8 cellular contexts compared by ENCODE assay signal in the genomic region with DNA sequence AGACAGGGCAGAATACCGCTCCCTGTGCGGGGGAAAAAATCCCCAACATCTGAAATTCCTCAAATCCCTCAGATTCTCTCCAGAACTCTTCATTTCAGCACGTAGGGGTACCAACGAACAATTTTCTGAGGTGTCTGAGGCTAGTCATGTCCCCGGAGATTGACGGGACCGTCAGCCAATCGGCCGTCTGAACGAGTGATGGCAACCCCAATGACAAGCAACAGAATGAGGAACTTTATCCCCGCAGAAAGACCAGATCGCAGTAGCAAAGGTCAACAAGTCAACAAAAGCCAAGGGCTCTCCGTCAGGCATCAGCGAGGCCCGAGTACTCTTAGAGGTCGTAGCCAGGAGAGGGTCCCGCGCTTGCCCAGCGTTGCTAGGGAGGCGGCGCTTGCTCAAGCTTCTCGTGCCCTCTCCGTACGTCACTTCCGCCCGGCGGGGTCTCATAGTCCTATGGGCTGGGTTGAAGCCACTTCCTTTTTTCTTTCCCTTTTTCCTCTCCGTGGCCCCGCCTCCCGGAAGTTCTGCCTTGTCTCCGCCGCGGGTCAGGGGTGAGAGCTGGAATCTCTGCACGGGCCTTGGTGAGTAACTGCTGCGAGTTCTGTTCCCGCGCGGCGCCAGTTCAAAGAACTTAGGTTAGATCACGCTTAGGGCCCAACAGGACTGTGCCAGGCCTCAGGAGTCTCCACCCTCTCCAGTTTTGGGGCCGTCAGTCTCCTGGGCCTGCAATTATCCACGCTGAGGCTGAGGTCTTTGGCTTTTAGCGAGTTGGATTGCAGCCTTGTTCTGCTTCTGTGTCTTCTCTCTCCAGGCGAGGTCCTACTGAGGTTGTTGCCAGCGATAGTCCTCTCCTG. TPM values are rescaled to one million over a fixed set of nuclear protein-coding genes. Genes with fewer than 3 reads are reported as not detected.
DNase-seq lines count a peak whose midpoint lies in the region; ATAC-seq, FAIRE-seq and TF ChIP-seq lines count a peak whose summit lies in the region.

A gene with protein sequence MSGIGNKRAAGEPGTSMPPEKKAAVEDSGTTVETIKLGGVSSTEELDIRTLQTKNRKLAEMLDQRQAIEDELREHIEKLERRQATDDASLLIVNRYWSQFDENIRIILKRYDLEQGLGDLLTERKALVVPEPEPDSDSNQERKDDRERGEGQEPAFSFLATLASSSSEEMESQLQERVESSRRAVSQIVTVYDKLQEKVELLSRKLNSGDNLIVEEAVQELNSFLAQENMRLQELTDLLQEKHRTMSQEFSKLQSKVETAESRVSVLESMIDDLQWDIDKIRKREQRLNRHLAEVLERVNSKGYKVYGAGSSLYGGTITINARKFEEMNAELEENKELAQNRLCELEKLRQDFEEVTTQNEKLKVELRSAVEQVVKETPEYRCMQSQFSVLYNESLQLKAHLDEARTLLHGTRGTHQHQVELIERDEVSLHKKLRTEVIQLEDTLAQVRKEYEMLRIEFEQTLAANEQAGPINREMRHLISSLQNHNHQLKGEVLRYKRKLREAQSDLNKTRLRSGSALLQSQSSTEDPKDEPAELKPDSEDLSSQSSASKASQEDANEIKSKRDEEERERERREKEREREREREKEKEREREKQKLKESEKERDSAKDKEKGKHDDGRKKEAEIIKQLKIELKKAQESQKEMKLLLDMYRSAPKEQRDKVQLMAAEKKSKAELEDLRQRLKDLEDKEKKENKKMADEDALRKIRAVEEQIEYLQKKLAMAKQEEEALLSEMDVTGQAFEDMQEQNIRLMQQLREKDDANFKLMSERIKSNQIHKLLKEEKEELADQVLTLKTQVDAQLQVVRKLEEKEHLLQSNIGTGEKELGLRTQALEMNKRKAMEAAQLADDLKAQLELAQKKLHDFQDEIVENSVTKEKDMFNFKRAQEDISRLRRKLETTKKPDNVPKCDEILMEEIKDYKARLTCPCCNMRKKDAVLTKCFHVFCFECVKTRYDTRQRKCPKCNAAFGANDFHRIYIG (plus strand): TSS at position 520 of the 854 bp plus-strand sequence. CDS start 1,571 bp downstream, outside the sequence.

- H2BK5ac ChIP-seq in trophoblast cell (ENCODE audit: low read depth, low read length, poor library complexity), result peak within 1 kb of the TSS; percentile 65

- peaks cover 2 to 4% of the 10 kb centered on the region in 2 donors for H3K27me3 Mint-ChIP-seq in T-cell

- peak within 1 kb of the TSS; percentile 61 for H2AFZ ChIP-seq in trophoblast cell (ENCODE audit: insufficient read depth, low read length, poor library complexity)

- peaks cover 0 to 2% of the 10 kb centered on the region in 2 experiments for H3K4me1 ChIP-seq in trophoblast cell (ENCODE audit: control insufficient read depth in 1 of 2, insufficient read depth in 2 of 2, low read length in 2 of 2)
- peaks cover 0 to 34% (median 19%) of the 10 kb centered on the region in 4 donors for H3K4me1 ChIP-seq in transverse colon

- H3K18ac ChIP-seq in trophoblast cell (ENCODE audit: low read length), result peak within 1 kb of the TSS; percentile 68

- no peak within 1 kb of the TSS for H2AK5ac ChIP-seq in trophoblast cell (ENCODE audit: low read length)

- H3K36me3 ChIP-seq in trophoblast cell (ENCODE audit: control insufficient read depth in 1 of 2, insufficient read depth in 2 of 2, low read length in 2 of 2) (peaks cover 0 to 4% of the 10 kb centered on the region in 2 experiments), transverse colon (peaks cover 0 to 14% (median 0%) of the 10 kb centered on the region in 4 donors)

- no peaks in the 10 kb centered on the region for H3K9me3 Mint-ChIP-seq in T-cell

- peak within 1 kb of the TSS; percentile 92 to 98 (median 97) for H3K4me3 Mint-ChIP-seq in T-cell

- peak within 1 kb of the TSS; percentile 88 for H3K4me3 ChIP-seq in trophoblast cell (ENCODE audit: low read depth, low read length)
- H3K4me3 ChIP-seq in transverse colon, result peak within 1 kb of the TSS; percentile 53 to 81 (median 75)

- H3K4ac ChIP-seq in trophoblast cell (ENCODE audit: low read depth, low read length), result no peak within 1 kb of the TSS

- ATAC-seq in HG02840 (IDR thresholded peaks at IDR 0.05; ENCODE audit: low FRiP score, unreplicated experiment) (peak; percentile 99), T-cell (replicated peaks in 1 of 4) (peak; percentile 94 to 95 (median 94))

- no peaks in the 10 kb centered on the region for H3K9me3 ChIP-seq in trophoblast cell (ENCODE audit: insufficient read depth, low read depth, low read length)
- no peaks in the 10 kb centered on the region for H3K9me3 ChIP-seq in transverse colon

- peaks cover 16 to 17% (median 17%) of the 10 kb centered on the region in 3 donors for H3K4me1 Mint-ChIP-seq in T-cell

- no peaks in the 10 kb centered on the region for H3K27me3 ChIP-seq in trophoblast cell (ENCODE audit: insufficient read depth, low read length)
- no peaks in the 10 kb centered on the region for H3K27me3 ChIP-seq in transverse colon

- peak within 1 kb of the TSS; percentile 64 for H4K12ac ChIP-seq in trophoblast cell (ENCODE audit: low read depth, low read length)

- FAIRE-seq in GM12891 (lab: Jason Lieb, UNC), result peak; percentile 86

- H3K27ac ChIP-seq in adipose tissue (ENCODE audit: low read depth, low read length), result peak within 1 kb of the TSS; percentile 47
- peak within 1 kb of the TSS; percentile 65 for H3K27ac ChIP-seq in trophoblast cell (ENCODE audit: low read depth, low read length)
- peak within 1 kb of the TSS; percentile 90 to 95 (median 92) for H3K27ac ChIP-seq in transverse colon

- H4K91ac ChIP-seq in trophoblast cell (ENCODE audit: low read depth, low read length), result peak within 1 kb of the TSS; percentile 65

- H3K4me2 ChIP-seq in trophoblast cell (ENCODE audit: low read length), result peak within 1 kb of the TSS; percentile 93

- H3K36me3 Mint-ChIP-seq in T-cell, result peaks cover 8% of the 10 kb centered on the region

- intact Hi-C loops in cardiac septum (cut with DNase I), result loop anchor here (5.0 kb wide), 1 partner anchor 136 kb away; a partner anchor contains a TSS
- intact Hi-C loops in transverse colon (cut with DNase I; ENCODE audit: low total_unique reads), result no loop called here

- TF ChIP-seq POLR2A in GM12891 (IDR thresholded peaks at IDR 0.05; ENCODE audit: low read depth, low read length) (peak; percentile 54), transverse colon (IDR thresholded peaks at IDR 0.05) (peak; percentile 33)

- POLR2A ChIA-PET in T-cell (lab: Charles Lee), result interaction anchor here (1.0 to 2.4 kb wide), 3 partner anchors 133 to 135 kb away, joined by 3 to 9 read pairs (median 5); a partner anchor contains a TSS

- peak; percentile 67 for DNase-seq in GM12891 (ENCODE audit: insufficient read length, low spot score)
- peak; percentile 95 for DNase-seq in NCI-H1436 treated with DMSO at 0.1 percent for 48 hours (lab: John Stamatoyannopoulos, UW)
- peak; percentile 97 to 100 (median 99) for DNase-seq in T-cell
- DNase-seq in cardiac septum (ENCODE audit: low spot score), result peak; percentile 100
- DNase-seq in trophoblast cell, result peak; percentile 99 to 100
- peak; percentile 100 for DNase-seq in transverse colon

- no peak for TF ChIP-seq EP300 in transverse colon (IDR thresholded peaks at IDR 0.05; ENCODE audit: low read depth)

- peaks cover 4% of the 10 kb centered on the region for H3K79me2 ChIP-seq in trophoblast cell (ENCODE audit: control insufficient read depth, insufficient read depth, low read length, poor library complexity)

- H3K27ac Mint-ChIP-seq in T-cell, result peak within 1 kb of the TSS; percentile 95 to 100

- peak within 1 kb of the TSS; percentile 2 for H2BK120ac ChIP-seq in trophoblast cell (ENCODE audit: insufficient read depth, low read length, poor library complexity)

- H3K23ac ChIP-seq in trophoblast cell (ENCODE audit: low read length), result no peak within 1 kb of the TSS

- no peak for TF ChIP-seq CTCF in transverse colon (IDR thresholded peaks at IDR 0.05)

- 1% methylated on average over 45 of the region's 45 CpGs for WGBS in adipose tissue, 3 donors
- no CpG with 5 or more reads among the region's 45 CpGs for WGBS in trophoblast cell (ENCODE audit: extremely low coverage, insufficient coverage, insufficient read length)
- WGBS in transverse colon (ENCODE audit: low coverage in 1 of 2), 2 donors, result 0 to 1% methylated on average over 2 to 42 of the region's 45 CpGs

- no peak within 1 kb of the TSS for H2BK12ac ChIP-seq in trophoblast cell (ENCODE audit: low read length)

- in situ Hi-C loops in transverse colon (cut with MboI; ENCODE audit: low pct_ligation_motif_present in 1 of 4, low pct_unique_long_range_greater_than_20kb in 1 of 4, low sequenced_read_pairs in 3 of 4), result loop anchor here in 2 of 4 donors (10.0 kb wide), 2 partner anchors 79 to 139 kb away; a partner anchor contains a TSS

- CTCF ChIA-PET in T-cell (lab: Charles Lee), result interaction anchor here (0.6 to 2.5 kb wide), 8 partner anchors 34 to 1649 kb away, joined by 3 to 18 read pairs (median 4); a partner anchor contains a TSS

- H3K9ac ChIP-seq in trophoblast cell (ENCODE audit: low read length), result peak within 1 kb of the TSS; percentile 94

- H3K79me1 ChIP-seq in trophoblast cell (ENCODE audit: low read length), result peaks cover 7% of the 10 kb centered on the region

- H4K8ac ChIP-seq in trophoblast cell (ENCODE audit: low read depth, low read length), result peak within 1 kb of the TSS; percentile 88

- H3K14ac ChIP-seq in trophoblast cell (ENCODE audit: low read length), result peak within 1 kb of the TSS; percentile 67

TF ChIP-seq in GM12891, 5 proteins besides CTCF, POLR2A, EP300 and RAD21:
- TF ChIP-seq TAF1 (IDR thresholded peaks at IDR 0.05; ENCODE audit: low read depth, low read length) (peak; percentile 58; the same call in 1 of the 2 replicates), SPI1 (IDR thresholded peaks at IDR 0.05; ENCODE audit: low read depth, low read length) (peak; percentile 94), POU2F2 (IDR thresholded peaks at IDR 0.05; ENCODE audit: low read depth, low read length) (peak; percentile 31; the same call in 1 of the 2 replicates), PAX5 (IDR thresholded peaks at IDR 0.05; ENCODE audit: insufficient read depth, low read length, severe bottlenecking) (no peak), POLR2AphosphoS5 (IDR thresholded peaks at IDR 0.05; ENCODE audit: low read depth, low read length) (0 out of 2 replicates have a peak, but pooled peaks have one; percentile 22)

RNA-seq across cellular contexts. Expression of the gene that starts here (rescaled TPM):
- 17.9 TPM for polyA plus RNA-seq in GM12891 (2012; ENCODE audit: low read depth, missing spikeins)
- 10 to 100 TPM; 36.8 to 53.4 (median 42.5) TPM for total RNA-seq in T-cell
- polyA plus RNA-seq in adipose tissue, result 10 to 100 TPM; 10.9 to 22.2 (median 13.2) TPM
- total RNA-seq in cardiac septum, result 58.4 TPM
- 24.1 and 25.6 TPM in 2 replicates for polyA plus RNA-seq in trophoblast cell (2013)
- 10 to 100 TPM in 3 of 4 donors, 1 to 10 TPM in 1; 9.0 to 21.0 (median 13.9) TPM for total RNA-seq in transverse colon

Comparison
In these comparisons a context has a peak if more than half of its experiments do, and no peak if none do; other contexts are left out.
1. Peak in every context shown above with its lines: DNase-seq, ATAC-seq, H3K4me3 ChIP-seq and H3K27ac ChIP-seq.